Comparison of ENCODE assay signal across 32 cellular contexts in the genomic region with DNA sequence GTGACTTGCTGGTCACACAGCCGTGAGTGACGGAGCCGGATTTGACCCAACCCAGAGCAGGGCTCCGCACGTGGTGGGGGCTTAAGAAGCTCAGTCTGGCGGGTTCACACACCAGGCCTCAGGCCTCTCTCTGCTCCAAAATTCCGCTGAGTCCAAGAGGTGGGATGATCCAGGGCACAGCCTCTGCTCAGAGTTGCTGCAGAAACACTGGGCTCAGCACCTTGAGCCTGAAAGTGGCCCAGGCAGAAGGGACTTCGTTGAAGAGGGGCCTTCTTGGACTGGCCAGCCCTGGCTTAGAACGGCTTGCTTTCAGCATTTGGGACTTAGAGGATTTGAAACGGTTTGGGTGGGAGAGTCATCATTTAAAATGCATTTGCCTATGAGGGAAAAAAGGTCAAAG.
"Had no signal": no experiment of that assay in that cellular context is flagged by ENCODE, and none has a peak within 500 bp of the region (broad histone marks: within the 10 kb centered on the region; RNA-seq: fewer than 3 reads in every experiment).

No MANE protein-coding gene starts in this region.

- FAIRE-seq: frontal cortex had no signal

- DNase-seq: activated B cell treated with CpG ODN at 0.5 μM for 24 hours; activated CD4-positive, alpha-beta T cell treated with anti-CD3 and anti-CD28 coated beads for 48 hours; activated CD4-positive, alpha-beta T cell treated with anti-CD3 and anti-CD28 coated beads, Interleukin-2, amount 50 U/mL, for 1 hour; activated CD4-positive, alpha-beta T cell treated with anti-CD3 and anti-CD28 coated beads, Interleukin-2, amount 50 U/mL, for 48 hours; activated CD8-positive, alpha-beta memory T cell treated with anti-CD3 and anti-CD28 coated beads for 24 hours; activated CD8-positive, alpha-beta T cell treated with anti-CD3 and anti-CD28 coated beads for 36 hours; activated effector memory CD4-positive, alpha-beta T cell treated with Interleukin-2 at 50 U/mL for 16 hours; activated gamma-delta T cell treated with Interleukin-2 at 50 U/mL for 16 hours; activated naive CD4-positive, alpha-beta T cell treated with anti-CD3 and anti-CD28 coated beads, Interleukin-2, amount 50 U/mL, for 16 hours; activated naive CD4-positive, alpha-beta T cell treated with Interleukin-2 at 50 U/mL for 16 hours; activated T-cell treated with anti-CD3 and anti-CD28 coated beads, Interleukin-2, amount 50 U/mL, for 4 hours; amniotic stem cell; anterior cingulate cortex; body of pancreas; dorsolateral prefrontal cortex; effector memory CD4-positive, alpha-beta T cell; endodermal cell; foreskin fibroblast; T-helper 1 cell; T-helper 17 cell; T1000; WERI-Rb-1 had no signal

- H3K36me3 Mint-ChIP-seq: activated naive CD8-positive, alpha-beta T cell had no signal

- H3K27ac ChIP-seq: body of pancreas, cardiac muscle cell, coronary artery, dorsolateral prefrontal cortex, WERI-Rb-1 had no signal

- H3K27me3 ChIP-seq: body of pancreas, cardiac muscle cell had no signal

- H3K4me1 ChIP-seq: body of pancreas had no signal

- H3K4me3 Mint-ChIP-seq: activated B cell treated with CpG ODN at 0.5 μM for 24 hours; activated CD8-positive, alpha-beta T cell treated with anti-CD3 and anti-CD28 coated beads for 36 hours; activated naive CD8-positive, alpha-beta T cell; activated T-cell treated with anti-CD3 and anti-CD28 coated beads, Interleukin-2, amount 50 U/mL, for 4 hours; activated T-helper 17 cell treated with anti-CD3 and anti-CD28 coated beads, Interleukin-2, amount 50 U/mL, for 72 hours; central memory CD8-positive, alpha-beta T cell; dendritic cell treated with granulocyte-macrophage colony-stimulating factor and Interleukin-4, amounts not matched to agents 40 ng/mL and 50 ng/mL, for 4 days; endodermal cell; T-helper 17 cell; T-helper 2 cell treated with Interferon-gamma antibody and Interleukin-4, amounts not matched to agents 5 μg/mL and 100 μg/mL, for 36 hours had no signal

- H3K9me3 Mint-ChIP-seq: activated B cell treated with CpG ODN at 0.5 μM for 24 hours; activated CD8-positive, alpha-beta T cell treated with anti-CD3 and anti-CD28 coated beads for 36 hours; activated T-helper 17 cell treated with anti-CD3 and anti-CD28 coated beads, Interleukin-2, amount 50 U/mL, for 72 hours; central memory CD8-positive, alpha-beta T cell; dendritic cell treated with granulocyte-macrophage colony-stimulating factor and Interleukin-4, amounts not matched to agents 40 ng/mL and 50 ng/mL, for 4 days; endodermal cell had no signal

- H3K4me1 Mint-ChIP-seq: activated B cell treated with CpG ODN at 0.5 μM for 24 hours; activated T-helper 17 cell treated with anti-CD3 and anti-CD28 coated beads, Interleukin-2, amount 50 U/mL, for 72 hours; central memory CD8-positive, alpha-beta T cell; T-helper 17 cell had no signal

- H3K9me3 ChIP-seq: body of pancreas had no signal

- H3K27ac Mint-ChIP-seq: activated B cell treated with CpG ODN at 0.5 μM for 24 hours; activated CD8-positive, alpha-beta T cell treated with anti-CD3 and anti-CD28 coated beads for 36 hours; activated naive CD8-positive, alpha-beta T cell; activated T-helper 17 cell treated with anti-CD3 and anti-CD28 coated beads, Interleukin-2, amount 50 U/mL, for 72 hours; dendritic cell treated with granulocyte-macrophage colony-stimulating factor and Interleukin-4, amounts not matched to agents 40 ng/mL and 50 ng/mL, for 4 days; endodermal cell; T-helper 17 cell; T-helper 2 cell treated with Interferon-gamma antibody and Interleukin-4, amounts not matched to agents 5 μg/mL and 100 μg/mL, for 36 hours had no signal

- H3K4me3 ChIP-seq: body of pancreas, cardiac muscle cell, coronary artery, dorsolateral prefrontal cortex had no signal

- ATAC-seq: activated CD4-positive, CD25-positive, alpha-beta regulatory T cell treated with anti-CD3 and anti-CD28 coated beads, Interleukin-2, amount 50 U/mL, for 24 hours; activated CD8-positive, alpha-beta T cell treated with anti-CD3 and anti-CD28 coated beads for 36 hours; activated T-cell treated with anti-CD3 and anti-CD28 coated beads, Interleukin-2, amount 50 U/mL, for 4 hours; activated T-helper 17 cell treated with anti-CD3 and anti-CD28 coated beads, Interleukin-2, amount 50 U/mL, for 72 hours; body of pancreas; esophagus mucosa; T-helper 17 cell had no signal
